ENCODE assay signal across 1 cellular context in the genomic region with DNA sequence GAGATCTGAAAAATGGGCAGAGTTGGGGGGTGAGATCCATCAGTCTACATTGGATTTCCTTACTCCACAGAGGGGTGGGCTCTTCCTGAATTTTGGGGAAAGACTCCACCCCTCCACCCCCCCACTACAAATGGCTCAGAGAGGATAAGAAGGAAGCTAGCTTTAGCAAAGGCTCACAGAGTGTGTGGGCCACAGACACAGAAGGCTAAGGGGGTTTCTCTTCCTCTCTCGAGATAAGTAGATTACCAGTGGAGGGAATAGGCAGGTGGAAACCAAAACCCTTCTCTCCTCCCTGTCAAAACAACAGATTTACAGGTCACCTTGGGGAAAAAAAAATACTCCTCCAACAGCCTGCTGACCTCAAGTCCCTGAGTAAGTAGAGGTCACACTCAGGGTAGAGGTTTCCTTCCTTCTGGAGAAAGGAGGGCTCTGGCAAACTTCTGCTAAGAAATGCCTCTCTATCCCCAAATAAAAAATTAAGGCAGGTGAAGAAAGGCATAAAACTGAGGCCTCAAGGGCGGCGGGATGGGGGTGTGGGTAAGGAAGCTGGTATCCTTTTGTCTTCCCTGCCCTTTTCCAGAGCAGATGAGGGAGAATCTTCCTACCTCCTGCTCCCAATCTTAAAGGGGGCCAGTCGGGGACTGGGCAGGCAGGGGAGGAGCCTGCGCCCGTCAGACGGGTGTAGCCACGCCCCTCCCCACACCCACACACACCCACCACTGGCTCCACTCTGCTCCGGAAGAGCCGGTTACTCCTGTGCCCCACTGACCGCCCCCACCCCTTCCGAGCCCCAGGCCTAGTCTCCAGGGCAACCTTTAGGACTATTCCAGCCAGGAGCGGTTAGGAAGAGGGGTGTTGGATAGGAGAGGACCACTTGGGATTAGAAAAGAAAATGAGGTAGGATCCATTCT.
TF ChIP-seq lines count a peak whose summit lies in the region.

No MANE protein-coding gene starts in this region.

TF ChIP-seq in HepG2, 621 proteins besides CTCF, POLR2A, EP300 and RAD21 (continues in another document):
- TF ChIP-seq, protein P1, sequence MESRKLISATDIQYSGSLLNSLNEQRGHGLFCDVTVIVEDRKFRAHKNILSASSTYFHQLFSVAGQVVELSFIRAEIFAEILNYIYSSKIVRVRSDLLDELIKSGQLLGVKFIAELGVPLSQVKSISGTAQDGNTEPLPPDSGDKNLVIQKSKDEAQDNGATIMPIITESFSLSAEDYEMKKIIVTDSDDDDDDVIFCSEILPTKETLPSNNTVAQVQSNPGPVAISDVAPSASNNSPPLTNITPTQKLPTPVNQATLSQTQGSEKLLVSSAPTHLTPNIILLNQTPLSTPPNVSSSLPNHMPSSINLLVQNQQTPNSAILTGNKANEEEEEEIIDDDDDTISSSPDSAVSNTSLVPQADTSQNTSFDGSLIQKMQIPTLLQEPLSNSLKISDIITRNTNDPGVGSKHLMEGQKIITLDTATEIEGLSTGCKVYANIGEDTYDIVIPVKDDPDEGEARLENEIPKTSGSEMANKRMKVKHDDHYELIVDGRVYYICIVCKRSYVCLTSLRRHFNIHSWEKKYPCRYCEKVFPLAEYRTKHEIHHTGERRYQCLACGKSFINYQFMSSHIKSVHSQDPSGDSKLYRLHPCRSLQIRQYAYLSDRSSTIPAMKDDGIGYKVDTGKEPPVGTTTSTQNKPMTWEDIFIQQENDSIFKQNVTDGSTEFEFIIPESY (CRISPR knock-in tag; IDR thresholded peaks at IDR 0.05): no peak
- TF ChIP-seq ZNF143 (CRISPR knock-in tag; IDR thresholded peaks at IDR 0.05) (no peak), ZIK1 (CRISPR knock-in tag; IDR thresholded peaks at IDR 0.05; ENCODE audit: borderline replicate concordance, low read depth) (no peak), EHMT2 (IDR thresholded peaks at IDR 0.05; ENCODE audit: borderline replicate concordance, low read depth, low read length) (no peak), ZNF496 (CRISPR knock-in tag; IDR thresholded peaks at IDR 0.05; ENCODE audit: insufficient replicate concordance) (no peak), ZNF468 (CRISPR knock-in tag; IDR thresholded peaks at IDR 0.05) (no peak), ZNF235 (CRISPR knock-in tag; IDR thresholded peaks at IDR 0.05; ENCODE audit: borderline replicate concordance) (no peak), ZNF772 (CRISPR knock-in tag; IDR thresholded peaks at IDR 0.05) (no peak), HOXA9 (CRISPR knock-in tag; IDR thresholded peaks at IDR 0.05; ENCODE audit: borderline replicate concordance) (no peak), GTF2F1 (IDR thresholded peaks at IDR 0.05; ENCODE audit: low read length) (no peak), NFE2 (CRISPR knock-in tag; IDR thresholded peaks at IDR 0.05) (no peak), ZNF274 (CRISPR knock-in tag; IDR thresholded peaks at IDR 0.05) (0 out of 2 replicates have a peak, but pooled peaks have one; percentile 20), ZNF44 (CRISPR knock-in tag; IDR thresholded peaks at IDR 0.05) (no peak), SAP130 (CRISPR knock-in tag; IDR thresholded peaks at IDR 0.05; ENCODE audit: low read depth) (peak; percentile 60), WIZ (CRISPR knock-in tag; IDR thresholded peaks at IDR 0.05) (no peak), ZNF232 (CRISPR knock-in tag; IDR thresholded peaks at IDR 0.05; ENCODE audit: borderline replicate concordance) (no peak), MEIS1 (CRISPR knock-in tag; IDR thresholded peaks at IDR 0.05; ENCODE audit: borderline replicate concordance) (0 out of 2 replicates have a peak, but pooled peaks have one; percentile 49), POGZ (CRISPR knock-in tag; IDR thresholded peaks at IDR 0.05) (no peak), HNRNPH1 (optimal IDR thresholded peaks at IDR 0.05; ENCODE audit: low read depth, low read length) (no peak), SUZ12 (IDR thresholded peaks at IDR 0.05; ENCODE audit: low read depth, low read length) (no peak), PHF20 (CRISPR knock-in tag; IDR thresholded peaks at IDR 0.05) (no peak), KMT2B (CRISPR knock-in tag; IDR thresholded peaks at IDR 0.05) (no peak), MAZ (IDR thresholded peaks at IDR 0.05; ENCODE audit: borderline replicate concordance, low read depth, low read length) (no peak), MAZ (CRISPR knock-in tag; IDR thresholded peaks at IDR 0.05; ENCODE audit: low read depth) (peak; percentile 34; the same call in 1 of the 2 replicates)
- TF ChIP-seq, protein P2, sequence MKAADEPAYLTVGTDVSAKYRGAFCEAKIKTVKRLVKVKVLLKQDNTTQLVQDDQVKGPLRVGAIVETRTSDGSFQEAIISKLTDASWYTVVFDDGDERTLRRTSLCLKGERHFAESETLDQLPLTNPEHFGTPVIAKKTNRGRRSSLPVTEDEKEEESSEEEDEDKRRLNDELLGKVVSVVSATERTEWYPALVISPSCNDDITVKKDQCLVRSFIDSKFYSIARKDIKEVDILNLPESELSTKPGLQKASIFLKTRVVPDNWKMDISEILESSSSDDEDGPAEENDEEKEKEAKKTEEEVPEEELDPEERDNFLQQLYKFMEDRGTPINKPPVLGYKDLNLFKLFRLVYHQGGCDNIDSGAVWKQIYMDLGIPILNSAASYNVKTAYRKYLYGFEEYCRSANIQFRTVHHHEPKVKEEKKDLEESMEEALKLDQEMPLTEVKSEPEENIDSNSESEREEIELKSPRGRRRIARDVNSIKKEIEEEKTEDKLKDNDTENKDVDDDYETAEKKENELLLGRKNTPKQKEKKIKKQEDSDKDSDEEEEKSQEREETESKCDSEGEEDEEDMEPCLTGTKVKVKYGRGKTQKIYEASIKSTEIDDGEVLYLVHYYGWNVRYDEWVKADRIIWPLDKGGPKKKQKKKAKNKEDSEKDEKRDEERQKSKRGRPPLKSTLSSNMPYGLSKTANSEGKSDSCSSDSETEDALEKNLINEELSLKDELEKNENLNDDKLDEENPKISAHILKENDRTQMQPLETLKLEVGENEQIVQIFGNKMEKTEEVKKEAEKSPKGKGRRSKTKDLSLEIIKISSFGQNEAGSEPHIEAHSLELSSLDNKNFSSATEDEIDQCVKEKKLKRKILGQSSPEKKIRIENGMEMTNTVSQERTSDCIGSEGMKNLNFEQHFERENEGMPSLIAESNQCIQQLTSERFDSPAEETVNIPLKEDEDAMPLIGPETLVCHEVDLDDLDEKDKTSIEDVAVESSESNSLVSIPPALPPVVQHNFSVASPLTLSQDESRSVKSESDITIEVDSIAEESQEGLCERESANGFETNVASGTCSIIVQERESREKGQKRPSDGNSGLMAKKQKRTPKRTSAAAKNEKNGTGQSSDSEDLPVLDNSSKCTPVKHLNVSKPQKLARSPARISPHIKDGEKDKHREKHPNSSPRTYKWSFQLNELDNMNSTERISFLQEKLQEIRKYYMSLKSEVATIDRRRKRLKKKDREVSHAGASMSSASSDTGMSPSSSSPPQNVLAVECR (CRISPR knock-in tag; IDR thresholded peaks at IDR 0.05; ENCODE audit: borderline replicate concordance): peak; percentile 41; the same call in 1 of the 2 replicates
- TF ChIP-seq, protein P3, sequence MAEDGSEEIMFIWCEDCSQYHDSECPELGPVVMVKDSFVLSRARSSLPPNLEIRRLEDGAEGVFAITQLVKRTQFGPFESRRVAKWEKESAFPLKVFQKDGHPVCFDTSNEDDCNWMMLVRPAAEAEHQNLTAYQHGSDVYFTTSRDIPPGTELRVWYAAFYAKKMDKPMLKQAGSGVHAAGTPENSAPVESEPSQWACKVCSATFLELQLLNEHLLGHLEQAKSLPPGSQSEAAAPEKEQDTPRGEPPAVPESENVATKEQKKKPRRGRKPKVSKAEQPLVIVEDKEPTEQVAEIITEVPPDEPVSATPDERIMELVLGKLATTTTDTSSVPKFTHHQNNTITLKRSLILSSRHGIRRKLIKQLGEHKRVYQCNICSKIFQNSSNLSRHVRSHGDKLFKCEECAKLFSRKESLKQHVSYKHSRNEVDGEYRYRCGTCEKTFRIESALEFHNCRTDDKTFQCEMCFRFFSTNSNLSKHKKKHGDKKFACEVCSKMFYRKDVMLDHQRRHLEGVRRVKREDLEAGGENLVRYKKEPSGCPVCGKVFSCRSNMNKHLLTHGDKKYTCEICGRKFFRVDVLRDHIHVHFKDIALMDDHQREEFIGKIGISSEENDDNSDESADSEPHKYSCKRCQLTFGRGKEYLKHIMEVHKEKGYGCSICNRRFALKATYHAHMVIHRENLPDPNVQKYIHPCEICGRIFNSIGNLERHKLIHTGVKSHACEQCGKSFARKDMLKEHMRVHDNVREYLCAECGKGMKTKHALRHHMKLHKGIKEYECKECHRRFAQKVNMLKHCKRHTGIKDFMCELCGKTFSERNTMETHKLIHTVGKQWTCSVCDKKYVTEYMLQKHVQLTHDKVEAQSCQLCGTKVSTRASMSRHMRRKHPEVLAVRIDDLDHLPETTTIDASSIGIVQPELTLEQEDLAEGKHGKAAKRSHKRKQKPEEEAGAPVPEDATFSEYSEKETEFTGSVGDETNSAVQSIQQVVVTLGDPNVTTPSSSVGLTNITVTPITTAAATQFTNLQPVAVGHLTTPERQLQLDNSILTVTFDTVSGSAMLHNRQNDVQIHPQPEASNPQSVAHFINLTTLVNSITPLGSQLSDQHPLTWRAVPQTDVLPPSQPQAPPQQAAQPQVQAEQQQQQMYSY (CRISPR knock-in tag; IDR thresholded peaks at IDR 0.05): no peak
- TF ChIP-seq, protein P4, sequence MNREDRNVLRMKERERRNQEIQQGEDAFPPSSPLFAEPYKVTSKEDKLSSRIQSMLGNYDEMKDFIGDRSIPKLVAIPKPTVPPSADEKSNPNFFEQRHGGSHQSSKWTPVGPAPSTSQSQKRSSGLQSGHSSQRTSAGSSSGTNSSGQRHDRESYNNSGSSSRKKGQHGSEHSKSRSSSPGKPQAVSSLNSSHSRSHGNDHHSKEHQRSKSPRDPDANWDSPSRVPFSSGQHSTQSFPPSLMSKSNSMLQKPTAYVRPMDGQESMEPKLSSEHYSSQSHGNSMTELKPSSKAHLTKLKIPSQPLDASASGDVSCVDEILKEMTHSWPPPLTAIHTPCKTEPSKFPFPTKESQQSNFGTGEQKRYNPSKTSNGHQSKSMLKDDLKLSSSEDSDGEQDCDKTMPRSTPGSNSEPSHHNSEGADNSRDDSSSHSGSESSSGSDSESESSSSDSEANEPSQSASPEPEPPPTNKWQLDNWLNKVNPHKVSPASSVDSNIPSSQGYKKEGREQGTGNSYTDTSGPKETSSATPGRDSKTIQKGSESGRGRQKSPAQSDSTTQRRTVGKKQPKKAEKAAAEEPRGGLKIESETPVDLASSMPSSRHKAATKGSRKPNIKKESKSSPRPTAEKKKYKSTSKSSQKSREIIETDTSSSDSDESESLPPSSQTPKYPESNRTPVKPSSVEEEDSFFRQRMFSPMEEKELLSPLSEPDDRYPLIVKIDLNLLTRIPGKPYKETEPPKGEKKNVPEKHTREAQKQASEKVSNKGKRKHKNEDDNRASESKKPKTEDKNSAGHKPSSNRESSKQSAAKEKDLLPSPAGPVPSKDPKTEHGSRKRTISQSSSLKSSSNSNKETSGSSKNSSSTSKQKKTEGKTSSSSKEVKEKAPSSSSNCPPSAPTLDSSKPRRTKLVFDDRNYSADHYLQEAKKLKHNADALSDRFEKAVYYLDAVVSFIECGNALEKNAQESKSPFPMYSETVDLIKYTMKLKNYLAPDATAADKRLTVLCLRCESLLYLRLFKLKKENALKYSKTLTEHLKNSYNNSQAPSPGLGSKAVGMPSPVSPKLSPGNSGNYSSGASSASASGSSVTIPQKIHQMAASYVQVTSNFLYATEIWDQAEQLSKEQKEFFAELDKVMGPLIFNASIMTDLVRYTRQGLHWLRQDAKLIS (CRISPR knock-in tag; IDR thresholded peaks at IDR 0.05): no peak
- TF ChIP-seq, protein P5, sequence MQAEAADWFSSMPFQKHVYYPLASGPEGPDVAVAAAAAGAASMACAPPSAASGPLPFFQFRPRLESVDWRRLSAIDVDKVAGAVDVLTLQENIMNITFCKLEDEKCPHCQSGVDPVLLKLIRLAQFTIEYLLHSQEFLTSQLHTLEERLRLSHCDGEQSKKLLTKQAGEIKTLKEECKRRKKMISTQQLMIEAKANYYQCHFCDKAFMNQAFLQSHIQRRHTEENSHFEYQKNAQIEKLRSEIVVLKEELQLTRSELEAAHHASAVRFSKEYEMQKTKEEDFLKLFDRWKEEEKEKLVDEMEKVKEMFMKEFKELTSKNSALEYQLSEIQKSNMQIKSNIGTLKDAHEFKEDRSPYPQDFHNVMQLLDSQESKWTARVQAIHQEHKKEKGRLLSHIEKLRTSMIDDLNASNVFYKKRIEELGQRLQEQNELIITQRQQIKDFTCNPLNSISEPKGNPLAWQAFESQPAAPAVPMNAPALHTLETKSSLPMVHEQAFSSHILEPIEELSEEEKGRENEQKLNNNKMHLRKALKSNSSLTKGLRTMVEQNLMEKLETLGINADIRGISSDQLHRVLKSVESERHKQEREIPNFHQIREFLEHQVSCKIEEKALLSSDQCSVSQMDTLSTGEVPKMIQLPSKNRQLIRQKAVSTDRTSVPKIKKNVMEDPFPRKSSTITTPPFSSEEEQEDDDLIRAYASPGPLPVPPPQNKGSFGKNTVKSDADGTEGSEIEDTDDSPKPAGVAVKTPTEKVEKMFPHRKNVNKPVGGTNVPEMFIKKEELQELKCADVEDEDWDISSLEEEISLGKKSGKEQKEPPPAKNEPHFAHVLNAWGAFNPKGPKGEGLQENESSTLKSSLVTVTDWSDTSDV (CRISPR knock-in tag; IDR thresholded peaks at IDR 0.05): no peak
- TF ChIP-seq, protein P6, sequence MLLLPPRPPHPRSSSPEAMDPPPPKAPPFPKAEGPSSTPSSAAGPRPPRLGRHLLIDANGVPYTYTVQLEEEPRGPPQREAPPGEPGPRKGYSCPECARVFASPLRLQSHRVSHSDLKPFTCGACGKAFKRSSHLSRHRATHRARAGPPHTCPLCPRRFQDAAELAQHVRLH (CRISPR knock-in tag; IDR thresholded peaks at IDR 0.05; ENCODE audit: borderline replicate concordance, low read depth): no peak
- TF ChIP-seq, protein P7, sequence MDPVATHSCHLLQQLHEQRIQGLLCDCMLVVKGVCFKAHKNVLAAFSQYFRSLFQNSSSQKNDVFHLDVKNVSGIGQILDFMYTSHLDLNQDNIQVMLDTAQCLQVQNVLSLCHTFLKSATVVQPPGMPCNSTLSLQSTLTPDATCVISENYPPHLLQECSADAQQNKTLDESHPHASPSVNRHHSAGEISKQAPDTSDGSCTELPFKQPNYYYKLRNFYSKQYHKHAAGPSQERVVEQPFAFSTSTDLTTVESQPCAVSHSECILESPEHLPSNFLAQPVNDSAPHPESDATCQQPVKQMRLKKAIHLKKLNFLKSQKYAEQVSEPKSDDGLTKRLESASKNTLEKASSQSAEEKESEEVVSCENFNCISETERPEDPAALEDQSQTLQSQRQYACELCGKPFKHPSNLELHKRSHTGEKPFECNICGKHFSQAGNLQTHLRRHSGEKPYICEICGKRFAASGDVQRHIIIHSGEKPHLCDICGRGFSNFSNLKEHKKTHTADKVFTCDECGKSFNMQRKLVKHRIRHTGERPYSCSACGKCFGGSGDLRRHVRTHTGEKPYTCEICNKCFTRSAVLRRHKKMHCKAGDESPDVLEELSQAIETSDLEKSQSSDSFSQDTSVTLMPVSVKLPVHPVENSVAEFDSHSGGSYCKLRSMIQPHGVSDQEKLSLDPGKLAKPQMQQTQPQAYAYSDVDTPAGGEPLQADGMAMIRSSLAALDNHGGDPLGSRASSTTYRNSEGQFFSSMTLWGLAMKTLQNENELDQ (CRISPR knock-in tag; IDR thresholded peaks at IDR 0.05; ENCODE audit: borderline replicate concordance): no peak
- TF ChIP-seq, protein P8, sequence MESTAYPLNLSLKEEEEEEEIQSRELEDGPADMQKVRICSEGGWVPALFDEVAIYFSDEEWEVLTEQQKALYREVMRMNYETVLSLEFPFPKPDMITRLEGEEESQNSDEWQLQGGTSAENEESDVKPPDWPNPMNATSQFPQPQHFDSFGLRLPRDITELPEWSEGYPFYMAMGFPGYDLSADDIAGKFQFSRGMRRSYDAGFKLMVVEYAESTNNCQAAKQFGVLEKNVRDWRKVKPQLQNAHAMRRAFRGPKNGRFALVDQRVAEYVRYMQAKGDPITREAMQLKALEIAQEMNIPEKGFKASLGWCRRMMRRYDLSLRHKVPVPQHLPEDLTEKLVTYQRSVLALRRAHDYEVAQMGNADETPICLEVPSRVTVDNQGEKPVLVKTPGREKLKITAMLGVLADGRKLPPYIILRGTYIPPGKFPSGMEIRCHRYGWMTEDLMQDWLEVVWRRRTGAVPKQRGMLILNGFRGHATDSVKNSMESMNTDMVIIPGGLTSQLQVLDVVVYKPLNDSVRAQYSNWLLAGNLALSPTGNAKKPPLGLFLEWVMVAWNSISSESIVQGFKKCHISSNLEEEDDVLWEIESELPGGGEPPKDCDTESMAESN (CRISPR knock-in tag; conservative IDR thresholded peaks at IDR 0.05): no peak
